Comparison of ENCODE assay signal across 1 cellular context in the genomic region with DNA sequence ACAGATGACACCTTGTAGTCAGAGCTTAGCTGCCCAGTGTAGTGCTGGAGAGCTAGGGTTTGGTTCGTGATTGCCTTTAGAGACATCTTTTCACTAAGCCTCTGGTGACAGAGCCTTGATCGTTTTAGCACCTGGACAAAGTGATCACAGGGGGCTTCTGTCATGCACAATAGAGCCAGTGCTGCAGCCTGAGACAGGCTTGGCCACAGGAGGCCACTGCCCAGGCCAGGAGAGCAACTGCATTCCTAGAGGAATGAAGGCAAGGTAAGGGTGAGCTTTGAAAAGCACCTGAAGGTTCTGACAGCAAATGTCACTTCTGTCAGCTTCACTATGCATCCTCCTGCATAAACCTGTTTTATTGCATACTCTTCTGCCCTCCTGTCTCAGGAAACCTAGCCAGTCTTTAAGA.
TF ChIP-seq lines count a peak whose summit lies in the region.

No MANE protein-coding gene starts in this region.

TF ChIP-seq in neural cell, 6 proteins besides CTCF, POLR2A, EP300 and RAD21:
- TF ChIP-seq, protein P1, sequence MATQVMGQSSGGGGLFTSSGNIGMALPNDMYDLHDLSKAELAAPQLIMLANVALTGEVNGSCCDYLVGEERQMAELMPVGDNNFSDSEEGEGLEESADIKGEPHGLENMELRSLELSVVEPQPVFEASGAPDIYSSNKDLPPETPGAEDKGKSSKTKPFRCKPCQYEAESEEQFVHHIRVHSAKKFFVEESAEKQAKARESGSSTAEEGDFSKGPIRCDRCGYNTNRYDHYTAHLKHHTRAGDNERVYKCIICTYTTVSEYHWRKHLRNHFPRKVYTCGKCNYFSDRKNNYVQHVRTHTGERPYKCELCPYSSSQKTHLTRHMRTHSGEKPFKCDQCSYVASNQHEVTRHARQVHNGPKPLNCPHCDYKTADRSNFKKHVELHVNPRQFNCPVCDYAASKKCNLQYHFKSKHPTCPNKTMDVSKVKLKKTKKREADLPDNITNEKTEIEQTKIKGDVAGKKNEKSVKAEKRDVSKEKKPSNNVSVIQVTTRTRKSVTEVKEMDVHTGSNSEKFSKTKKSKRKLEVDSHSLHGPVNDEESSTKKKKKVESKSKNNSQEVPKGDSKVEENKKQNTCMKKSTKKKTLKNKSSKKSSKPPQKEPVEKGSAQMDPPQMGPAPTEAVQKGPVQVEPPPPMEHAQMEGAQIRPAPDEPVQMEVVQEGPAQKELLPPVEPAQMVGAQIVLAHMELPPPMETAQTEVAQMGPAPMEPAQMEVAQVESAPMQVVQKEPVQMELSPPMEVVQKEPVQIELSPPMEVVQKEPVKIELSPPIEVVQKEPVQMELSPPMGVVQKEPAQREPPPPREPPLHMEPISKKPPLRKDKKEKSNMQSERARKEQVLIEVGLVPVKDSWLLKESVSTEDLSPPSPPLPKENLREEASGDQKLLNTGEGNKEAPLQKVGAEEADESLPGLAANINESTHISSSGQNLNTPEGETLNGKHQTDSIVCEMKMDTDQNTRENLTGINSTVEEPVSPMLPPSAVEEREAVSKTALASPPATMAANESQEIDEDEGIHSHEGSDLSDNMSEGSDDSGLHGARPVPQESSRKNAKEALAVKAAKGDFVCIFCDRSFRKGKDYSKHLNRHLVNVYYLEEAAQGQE (IDR thresholded peaks at IDR 0.05; ENCODE audit: borderline replicate concordance) = no peak
- TF ChIP-seq SMC3 (conservative IDR thresholded peaks at IDR 0.05; ENCODE audit: poor library complexity) = no peak
- TF ChIP-seq POLR2AphosphoS5 (IDR thresholded peaks at IDR 0.05) = no peak
- TF ChIP-seq TAF1 (IDR thresholded peaks at IDR 0.05; ENCODE audit: low read depth) = no peak
- no peak for TF ChIP-seq EZH2 (IDR thresholded peaks at IDR 0.05; ENCODE audit: borderline replicate concordance, insufficient read depth, low read length, poor library complexity, severe bottlenecking)
- no peak for TF ChIP-seq MXI1 (conservative IDR thresholded peaks at IDR 0.05; ENCODE audit: poor library complexity, severe bottlenecking)
